Comparison of ENCODE assay signal across 25 cellular contexts in genomic region chr7:151659219-151659618, GRCh38.
"Had no signal": no experiment of that assay in that cellular context is flagged by ENCODE, and none has a peak within 500 bp of the region (broad histone marks: within the 10 kb centered on the region; RNA-seq: fewer than 3 reads in every experiment).

No MANE protein-coding gene starts in this region.

- H3K27ac ChIP-seq: adrenal gland, breast epithelium, SK-N-MC, VCaP had no signal

- H3K36me3 Mint-ChIP-seq: activated naive CD4-positive, alpha-beta T cell treated with anti-CD3 and anti-CD28 coated beads, Interleukin-2, amount 10 ng/mL, durations not matched to agents 7 days and 5 days had no signal

- H3K27me3 Mint-ChIP-seq: activated CD4-positive, alpha-beta memory T cell treated with anti-CD3 and anti-CD28 coated beads, Interleukin-2, amount 10 ng/mL, durations not matched to agents 7 days and 5 days; activated CD4-positive, alpha-beta T cell treated with anti-CD3 and anti-CD28 coated beads for 36 hours; activated naive CD4-positive, alpha-beta T cell treated with anti-CD3 and anti-CD28 coated beads, Interleukin-2, amount 10 ng/mL, durations not matched to agents 7 days and 5 days; activated naive CD8-positive, alpha-beta T cell treated with anti-CD3 and anti-CD28 coated beads for 36 hours; activated T-helper 17 cell treated with anti-CD3 and anti-CD28 coated beads, Interleukin-2, amount 50 U/mL, for 72 hours; T-cell had no signal

- H3K36me3 ChIP-seq: adrenal gland, breast epithelium had no signal

- H3K27ac Mint-ChIP-seq: activated CD4-positive, alpha-beta memory T cell treated with anti-CD3 and anti-CD28 coated beads, Interleukin-2, amount 10 ng/mL, durations not matched to agents 7 days and 5 days; activated CD4-positive, alpha-beta T cell treated with anti-CD3 and anti-CD28 coated beads for 36 hours; activated naive CD4-positive, alpha-beta T cell treated with anti-CD3 and anti-CD28 coated beads, Interleukin-2, amount 10 ng/mL, durations not matched to agents 7 days and 5 days; activated naive CD8-positive, alpha-beta T cell treated with anti-CD3 and anti-CD28 coated beads for 36 hours; activated T-helper 17 cell treated with anti-CD3 and anti-CD28 coated beads, Interleukin-2, amount 50 U/mL, for 72 hours; T-cell had no signal

- H3K9me3 ChIP-seq: adrenal gland, breast epithelium had no signal

- H3K27me3 ChIP-seq: adrenal gland, breast epithelium had no signal

- H3K9me3 Mint-ChIP-seq: activated CD4-positive, alpha-beta memory T cell treated with anti-CD3 and anti-CD28 coated beads, Interleukin-2, amount 10 ng/mL, durations not matched to agents 7 days and 5 days; activated naive CD4-positive, alpha-beta T cell treated with anti-CD3 and anti-CD28 coated beads, Interleukin-2, amount 10 ng/mL, durations not matched to agents 7 days and 5 days; activated naive CD8-positive, alpha-beta T cell treated with anti-CD3 and anti-CD28 coated beads for 36 hours; activated T-helper 17 cell treated with anti-CD3 and anti-CD28 coated beads, Interleukin-2, amount 50 U/mL, for 72 hours; T-cell had no signal

- H3K4me1 Mint-ChIP-seq: activated CD4-positive, alpha-beta memory T cell treated with anti-CD3 and anti-CD28 coated beads, Interleukin-2, amount 10 ng/mL, durations not matched to agents 7 days and 5 days; activated CD4-positive, alpha-beta T cell treated with anti-CD3 and anti-CD28 coated beads for 36 hours; activated naive CD4-positive, alpha-beta T cell treated with anti-CD3 and anti-CD28 coated beads, Interleukin-2, amount 10 ng/mL, durations not matched to agents 7 days and 5 days; activated naive CD8-positive, alpha-beta T cell treated with anti-CD3 and anti-CD28 coated beads for 36 hours; T-cell had no signal

- H3K4me3 Mint-ChIP-seq: activated CD4-positive, alpha-beta memory T cell treated with anti-CD3 and anti-CD28 coated beads, Interleukin-2, amount 10 ng/mL, durations not matched to agents 7 days and 5 days; activated CD4-positive, alpha-beta T cell treated with anti-CD3 and anti-CD28 coated beads for 36 hours; activated naive CD4-positive, alpha-beta T cell treated with anti-CD3 and anti-CD28 coated beads, Interleukin-2, amount 10 ng/mL, durations not matched to agents 7 days and 5 days; activated naive CD8-positive, alpha-beta T cell treated with anti-CD3 and anti-CD28 coated beads for 36 hours; activated T-helper 17 cell treated with anti-CD3 and anti-CD28 coated beads, Interleukin-2, amount 50 U/mL, for 72 hours; T-cell had no signal

- H3K4me1 ChIP-seq: adrenal gland, breast epithelium had no signal

- DNase-seq: activated CD4-positive, alpha-beta memory T cell treated with anti-CD3 and anti-CD28 coated beads, Interleukin-2, amount 10 ng/mL, durations not matched to agents 7 days and 5 days; activated CD4-positive, alpha-beta T cell treated with anti-CD3 and anti-CD28 coated beads for 36 hours; activated CD4-positive, alpha-beta T cell treated with anti-CD3 and anti-CD28 coated beads, Interleukin-2, amount 50 U/mL, for 1 hour; activated gamma-delta T cell treated with Interleukin-2 at 50 U/mL for 16 hours; activated naive CD4-positive, alpha-beta T cell treated with anti-CD3 and anti-CD28 coated beads, Interleukin-2, amount 10 ng/mL, durations not matched to agents 7 days and 5 days; activated naive CD8-positive, alpha-beta T cell treated with anti-CD3 and anti-CD28 coated beads for 36 hours; activated T-cell treated with anti-CD3 and anti-CD28 coated beads for 4 hours; activated T-cell treated with anti-CD3 and anti-CD28 coated beads, Interleukin-2, amount 50 U/mL, for 48 hours; adrenal gland; aorta; caudate nucleus; Karpas-422; NCI-H1105 treated with DMSO at 0.1 percent for 48 hours; NCI-H1436 treated with DMSO at 0.1 percent for 48 hours; NCI-H187; NCI-H2081; NCI-H510A treated with DMSO at 0.1 percent for 48 hours; SIG-M5; T-cell; T-helper 2 cell; T1000 had no signal

- H3K4me3 ChIP-seq: adrenal gland, breast epithelium, SK-N-MC had no signal

- ATAC-seq: activated CD4-positive, alpha-beta T cell treated with anti-CD3 and anti-CD28 coated beads for 36 hours; activated T-helper 17 cell treated with anti-CD3 and anti-CD28 coated beads, Interleukin-2, amount 50 U/mL, for 72 hours; T-cell had no signal
